ENCODE assay signal across 8 cellular contexts in the genomic region with DNA sequence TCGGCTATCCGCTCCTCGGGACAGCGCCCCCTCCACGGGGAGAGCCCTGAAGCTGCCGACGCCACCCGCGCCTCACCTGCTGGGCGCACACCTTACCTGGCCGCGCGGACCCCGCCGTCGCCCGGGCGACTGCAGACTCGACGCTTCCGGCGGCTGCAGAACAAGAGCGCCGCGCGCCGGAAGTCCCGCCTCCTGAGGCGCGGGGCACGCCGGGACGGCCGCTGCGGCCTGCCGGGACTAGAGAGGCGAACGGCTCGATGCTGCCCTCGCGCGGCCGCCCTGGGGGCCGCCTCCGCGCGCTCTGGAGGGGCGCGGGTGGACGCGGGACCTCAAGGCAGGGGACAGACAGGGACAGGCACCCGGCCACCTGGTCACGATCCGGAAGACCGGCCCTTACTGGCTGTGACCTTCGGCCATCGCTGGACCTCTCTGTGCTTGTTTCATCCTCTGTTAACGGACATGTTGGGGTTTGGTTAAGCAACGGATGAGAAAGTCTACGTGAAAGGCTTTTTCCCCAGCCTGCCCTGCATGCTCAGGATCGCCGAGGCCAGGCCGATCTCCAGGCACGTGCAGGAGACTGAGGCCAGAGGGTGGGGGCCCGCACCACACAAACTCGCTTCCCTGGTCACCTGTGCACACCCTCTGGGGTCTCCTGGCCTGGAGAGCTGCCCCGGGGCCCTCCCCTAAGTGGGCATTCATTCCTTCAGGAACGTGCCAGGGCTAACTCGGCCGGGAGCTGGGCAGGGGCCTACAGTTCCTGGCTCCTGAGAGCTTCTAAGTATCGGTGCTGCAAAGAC. TPM values are rescaled to one million over a fixed set of nuclear protein-coding genes. Genes with fewer than 3 reads are reported as not detected.
DNase-seq lines count a peak whose midpoint lies in the region; ATAC-seq and TF ChIP-seq lines count a peak whose summit lies in the region.

A gene with protein sequence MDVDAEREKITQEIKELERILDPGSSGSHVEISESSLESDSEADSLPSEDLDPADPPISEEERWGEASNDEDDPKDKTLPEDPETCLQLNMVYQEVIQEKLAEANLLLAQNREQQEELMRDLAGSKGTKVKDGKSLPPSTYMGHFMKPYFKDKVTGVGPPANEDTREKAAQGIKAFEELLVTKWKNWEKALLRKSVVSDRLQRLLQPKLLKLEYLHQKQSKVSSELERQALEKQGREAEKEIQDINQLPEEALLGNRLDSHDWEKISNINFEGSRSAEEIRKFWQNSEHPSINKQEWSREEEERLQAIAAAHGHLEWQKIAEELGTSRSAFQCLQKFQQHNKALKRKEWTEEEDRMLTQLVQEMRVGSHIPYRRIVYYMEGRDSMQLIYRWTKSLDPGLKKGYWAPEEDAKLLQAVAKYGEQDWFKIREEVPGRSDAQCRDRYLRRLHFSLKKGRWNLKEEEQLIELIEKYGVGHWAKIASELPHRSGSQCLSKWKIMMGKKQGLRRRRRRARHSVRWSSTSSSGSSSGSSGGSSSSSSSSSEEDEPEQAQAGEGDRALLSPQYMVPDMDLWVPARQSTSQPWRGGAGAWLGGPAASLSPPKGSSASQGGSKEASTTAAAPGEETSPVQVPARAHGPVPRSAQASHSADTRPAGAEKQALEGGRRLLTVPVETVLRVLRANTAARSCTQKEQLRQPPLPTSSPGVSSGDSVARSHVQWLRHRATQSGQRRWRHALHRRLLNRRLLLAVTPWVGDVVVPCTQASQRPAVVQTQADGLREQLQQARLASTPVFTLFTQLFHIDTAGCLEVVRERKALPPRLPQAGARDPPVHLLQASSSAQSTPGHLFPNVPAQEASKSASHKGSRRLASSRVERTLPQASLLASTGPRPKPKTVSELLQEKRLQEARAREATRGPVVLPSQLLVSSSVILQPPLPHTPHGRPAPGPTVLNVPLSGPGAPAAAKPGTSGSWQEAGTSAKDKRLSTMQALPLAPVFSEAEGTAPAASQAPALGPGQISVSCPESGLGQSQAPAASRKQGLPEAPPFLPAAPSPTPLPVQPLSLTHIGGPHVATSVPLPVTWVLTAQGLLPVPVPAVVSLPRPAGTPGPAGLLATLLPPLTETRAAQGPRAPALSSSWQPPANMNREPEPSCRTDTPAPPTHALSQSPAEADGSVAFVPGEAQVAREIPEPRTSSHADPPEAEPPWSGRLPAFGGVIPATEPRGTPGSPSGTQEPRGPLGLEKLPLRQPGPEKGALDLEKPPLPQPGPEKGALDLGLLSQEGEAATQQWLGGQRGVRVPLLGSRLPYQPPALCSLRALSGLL (N-terminal part only) (minus strand): TSS at position 133 of the 797 bp plus-strand sequence. CDS start 1,742 bp downstream, outside the sequence.

- intact Hi-C loops in colonic mucosa (cut with DNase I): loop anchor here (10.0 kb wide), 1 partner anchor 55 kb away; no protein-coding TSS in a partner anchor
- intact Hi-C loops in left colon (cut with DNase I, micrococcal nuclease): no loop called here

- no peaks in the 10 kb centered on the region for H3K9me3 ChIP-seq in colonic mucosa

- no peak within 1 kb of the TSS for H3K27ac ChIP-seq in colonic mucosa

- H3K9ac ChIP-seq in colonic mucosa (ENCODE audit: low read depth in 2 of 2, low read length in 2 of 2): peak within 1 kb of the TSS; percentile 80 to 88

- DNase-seq in AG04449 (ENCODE audit: low read depth, low spot score): no peak
- DNase-seq in NCI-H446 (lab: John Stamatoyannopoulos, UW): peak; percentile 40 to 84
- DNase-seq in activated CD4-positive, alpha-beta T cell treated with anti-CD3 and anti-CD28 coated beads for 24 hours (ENCODE audit: low read depth in 2 of 2): peak; percentile 81 to 82
- DNase-seq in colonic mucosa: peak; percentile 87
- DNase-seq in left colon: peak; percentile 76 to 88
- peak; percentile 66 to 84 (median 78) for DNase-seq in stimulated activated CD4-positive, alpha-beta T cell treated with anti-CD3 and anti-CD28 coated beads, Interleukin-1b, Interleukin-23, amount 100 ng/mL, for 24 hours (ENCODE audit: low read depth in 4 of 4, low spot score in 1 of 4)

- ATAC-seq in GM18868 (IDR thresholded peaks at IDR 0.05; ENCODE audit: unreplicated experiment): peak; percentile 73
- ATAC-seq in HG03175 (IDR thresholded peaks at IDR 0.05; ENCODE audit: unreplicated experiment): peak; percentile 79
- peak; percentile 89 for ATAC-seq in left colon

- H3K4me3 ChIP-seq in AG04449 (ENCODE audit: low read depth, low read length) (peak within 1 kb of the TSS; percentile 83), colonic mucosa (peak within 1 kb of the TSS; percentile 97)

- peaks cover 16% of the 10 kb centered on the region for H3K4me1 ChIP-seq in colonic mucosa

- H3K36me3 ChIP-seq in colonic mucosa: no peaks in the 10 kb centered on the region

- POLR2A ChIA-PET in AG04449 (lab: Yijun Ruan, JAX): interaction anchor here (1.1 kb wide), 1 partner anchor 9 kb away, joined by 6 read pairs; no protein-coding TSS in a partner anchor

- H3K27me3 ChIP-seq in colonic mucosa: no peaks in the 10 kb centered on the region

- CTCF ChIA-PET in AG04449 (lab: Yijun Ruan, JAX): interaction anchor here (0.6 to 9.7 kb wide), 25 partner anchors 8 to 428 kb away, joined by 3 to 142 read pairs (median 5); a partner anchor contains a TSS

- TF ChIP-seq CTCF in AG04449 (IDR thresholded peaks at IDR 0.05; ENCODE audit: insufficient read depth, low read length, missing control alignments): peak; percentile 80
- TF ChIP-seq CTCF in colonic mucosa (IDR thresholded peaks at IDR 0.05): peak; percentile 97

RNA-seq across cellular contexts. Expression of the gene that starts here (rescaled TPM):
- 1 to 10 TPM; 6.0 to 9.7 TPM for total RNA-seq in colonic mucosa
- total RNA-seq in left colon: 1 to 10 TPM; 6.7 to 8.1 TPM
